29 cellular contexts compared by ENCODE assay signal in genomic region chr2:241818943-241819270, GRCh38. TPM values are rescaled to one million over a fixed set of nuclear protein-coding genes. Genes with fewer than 3 reads are reported as not detected.
DNase-seq lines count a peak whose midpoint lies in the region; ATAC-seq, FAIRE-seq and TF ChIP-seq lines count a peak whose summit lies in the region.
"Had no signal": no experiment of that assay in that cellular context is flagged by ENCODE, and none has a peak within 500 bp of the region (broad histone marks: within the 10 kb centered on the region; RNA-seq: fewer than 3 reads in every experiment).

No MANE protein-coding gene starts in this region.

- peaks cover 21% of the 10 kb centered on the region for H3K36me3 Mint-ChIP-seq in Caco-2 (ENCODE audit: insufficient read depth, unreplicated experiment)
- H3K36me3 Mint-ChIP-seq: activated naive CD4-positive, alpha-beta T cell treated with anti-CD3 and anti-CD28 coated beads, Interleukin-2, amount 50 U/mL, for 24 hours had no signal

- H3K27ac Mint-ChIP-seq in Caco-2 (ENCODE audit: unreplicated experiment) = no peak overlapping the region
- H3K27ac Mint-ChIP-seq: activated naive CD4-positive, alpha-beta T cell treated with anti-CD3 and anti-CD28 coated beads, Interleukin-2, amount 50 U/mL, for 24 hours; memory B cell; stimulated activated naive CD8-positive, alpha-beta T cell treated with anti-CD3 and anti-CD28 coated beads, Interleukin-15, Interleukin-2, amounts not matched to agents 100 ng/mL and 50 ng/mL, for 24 hours; T-helper 2 cell treated with Interferon-gamma antibody and Interleukin-4, amounts not matched to agents 5 μg/mL and 100 μg/mL, for 36 hours had no signal

- CTCF ChIA-PET in K562 (lab: Yijun Ruan, JAX; ENCODE audit: low intra/inter-chr PET ratio) (no interaction called here), Caco-2 (lab: Charles Lee) (no interaction called here), HEK293T (lab: Yijun Ruan, JAX) (no interaction called here)

- DNase-seq in Right ventricle myocardium superior (peak; percentile 31), Right ventricle myocardium inferior (ENCODE audit: missing footprints) (no peak), K562 (ENCODE audit: extremely low read depth in 1 of 4, low spot score in 3 of 4) (no peak), lower lobe of right lung (peak; percentile 28), suprapubic skin (ENCODE audit: low spot score in 2 of 2) (peak; percentile 46 to 55), Caco-2 (no peak), HEK293T (ENCODE audit: extremely low spot score) (no peak)
- DNase-seq: activated CD4-positive, alpha-beta T cell treated with anti-CD3 and anti-CD28 coated beads for 48 hours; AML-193; DMS79; GF-D8; NCI-H1092 treated with DMSO at 0.1 percent for 48 hours; NCI-H2029; NCI-H226; NCI-H774; retina had no signal

- H3K27ac ChIP-seq in K562 (ENCODE audit: extremely low read depth, low read depth, low read length) = no peak overlapping the region
- H3K27ac ChIP-seq in lower lobe of right lung = no peak overlapping the region
- H3K27ac ChIP-seq in suprapubic skin = no peak overlapping the region
- H3K27ac ChIP-seq: 22Rv1, cardiac muscle cell, upper lobe of left lung had no signal

- no peaks in the 10 kb centered on the region for H3K4me1 Mint-ChIP-seq in Caco-2 (ENCODE audit: low read depth, unreplicated experiment)

- H2AFZ ChIP-seq in K562 (ENCODE audit: low read depth, low read length) = peak overlapping the region; percentile 51; the same call in 1 of the 2 replicates

- no peaks in the 10 kb centered on the region for H3K79me2 ChIP-seq in K562 (ENCODE audit: control insufficient read depth, insufficient read depth, low read length)

- H3K27me3 ChIP-seq in K562 (ENCODE audit: control insufficient read depth in 2 of 2, insufficient read depth in 2 of 2, low read length in 2 of 2) = no peaks in the 10 kb centered on the region
- peaks cover 25% of the 10 kb centered on the region for H3K27me3 ChIP-seq in lower lobe of right lung (ENCODE audit: low read depth)
- peaks cover 34% of the 10 kb centered on the region for H3K27me3 ChIP-seq in suprapubic skin
- H3K27me3 ChIP-seq in Caco-2 (replicated peaks; ENCODE audit: control insufficient read depth, insufficient read depth, low read length) = no peaks in the 10 kb centered on the region
- H3K27me3 ChIP-seq: cardiac muscle cell, upper lobe of left lung had no signal

- POLR2A ChIA-PET in K562 (lab: Yijun Ruan, JAX) = no interaction called here
- POLR2A ChIA-PET in Caco-2 (lab: Charles Lee) = no interaction called here
- POLR2A ChIA-PET in HEK293T (lab: Yijun Ruan, JAX) = no interaction called here

- H3K4me2 ChIP-seq in K562 (ENCODE audit: insufficient read depth, low read length) = no peak overlapping the region

- no peak for TF ChIP-seq POLR2A in K562 (conservative IDR thresholded peaks at IDR 0.05)
- TF ChIP-seq POLR2A in suprapubic skin (IDR thresholded peaks at IDR 0.05) = no peak

- WGBS in K562 (ENCODE audit: insufficient coverage, low coverage, missing lambda C conversion rate) = 24% methylated on average over 10 of the region's 10 CpGs
- WGBS in suprapubic skin = no CpG with 5 or more reads among the region's 10 CpGs

- peaks cover 4 to 72% of the 10 kb centered on the region in 2 experiments for H3K4me1 ChIP-seq in K562 (replicated peaks in 1 of 2; ENCODE audit: control insufficient read depth in 2 of 2, insufficient read depth in 2 of 2, low read length in 2 of 2)
- peaks cover 8% of the 10 kb centered on the region for H3K4me1 ChIP-seq in lower lobe of right lung
- H3K4me1 ChIP-seq in suprapubic skin = no peaks in the 10 kb centered on the region
- H3K4me1 ChIP-seq in Caco-2 = no peaks in the 10 kb centered on the region

- no peak for TF ChIP-seq EP300 in K562 (IDR thresholded peaks at IDR 0.05; ENCODE audit: low read length)
- no peak for TF ChIP-seq EP300 in suprapubic skin (IDR thresholded peaks at IDR 0.05)

- peaks cover 4% of the 10 kb centered on the region for H3K27me3 Mint-ChIP-seq in Caco-2 (ENCODE audit: insufficient read depth, unreplicated experiment)
- H3K27me3 Mint-ChIP-seq: activated naive CD4-positive, alpha-beta T cell treated with anti-CD3 and anti-CD28 coated beads, Interleukin-2, amount 50 U/mL, for 24 hours had no signal

- 0 out of 2 replicates have a peak, but pooled peaks cover 3% of the 10 kb centered on the region for H3K9me3 ChIP-seq in K562 (replicated peaks; ENCODE audit: control insufficient read depth, insufficient read depth, low read depth, low read length)
- no peaks in the 10 kb centered on the region for H3K9me3 ChIP-seq in lower lobe of right lung
- no peaks in the 10 kb centered on the region for H3K9me3 ChIP-seq in suprapubic skin
- no peaks in the 10 kb centered on the region for H3K9me3 ChIP-seq in Caco-2
- H3K9me3 ChIP-seq: upper lobe of left lung had no signal

- FAIRE-seq in K562 (lab: Jason Lieb, UNC) = no peak
- FAIRE-seq: GM18507, islet of Langerhans had no signal

- in situ Hi-C loops in K562 (cut with MboI) = no loop called here

- H4K20me1 ChIP-seq in K562 (replicated peaks; ENCODE audit: control insufficient read depth, insufficient read depth, low read length) = no peaks in the 10 kb centered on the region

- no peak for ATAC-seq in Right ventricle myocardium superior (ENCODE audit: poor library complexity)
- ATAC-seq in Right ventricle myocardium inferior = no peak
- ATAC-seq in K562 = no peak; the same call in 2 of the 3 replicates
- no peak for ATAC-seq in lower lobe of right lung
- no peak for ATAC-seq in HG02571 (IDR thresholded peaks at IDR 0.05; ENCODE audit: unreplicated experiment)

- H3K36me3 ChIP-seq in K562 (ENCODE audit: control insufficient read depth, insufficient read depth, low read length) (no peaks in the 10 kb centered on the region), lower lobe of right lung (no peaks in the 10 kb centered on the region), suprapubic skin (no peaks in the 10 kb centered on the region), Caco-2 (ENCODE audit: control insufficient read depth, insufficient read depth, low read length) (no peaks in the 10 kb centered on the region)
- H3K36me3 ChIP-seq: cardiac muscle cell, upper lobe of left lung had no signal

- H3K4me3 ChIP-seq in K562 (no peak overlapping the region), lower lobe of right lung (no peak overlapping the region), suprapubic skin (no peak overlapping the region), Caco-2 (ENCODE audit: low read depth, low read length) (no peak overlapping the region)
- H3K4me3 ChIP-seq: cardiac muscle cell, upper lobe of left lung had no signal

- no peak for TF ChIP-seq RAD21 in K562 (CRISPR knock-in tag; conservative IDR thresholded peaks at IDR 0.05 in 1 of 2, IDR thresholded peaks at IDR 0.05 in 1 of 2)

- BruUV-seq in K562 (replicated peaks; lab: Mats Ljungman, UMichigan) (no TSS peak), Caco-2 (replicated peaks; lab: Mats Ljungman, UMichigan) (no TSS peak)

- no peak for TF ChIP-seq CTCF in K562 (IDR thresholded peaks at IDR 0.05 in 2 of 3, conservative IDR thresholded peaks at IDR 0.05 in 1 of 3; ENCODE audit: insufficient read depth in 2 of 3, low read depth in 1 of 3, low read length in 3 of 3)
- no peak for TF ChIP-seq CTCF in lower lobe of right lung (IDR thresholded peaks at IDR 0.05)
- no peak for TF ChIP-seq CTCF in suprapubic skin (IDR thresholded peaks at IDR 0.05)
- no peak for TF ChIP-seq CTCF in Caco-2 (IDR thresholded peaks at IDR 0.05; ENCODE audit: insufficient read depth in 1 of 2, low read depth in 1 of 2, low read length in 1 of 2, severe bottlenecking in 1 of 2, unreplicated experiment in 1 of 2)

- intact Hi-C loops in Right ventricle myocardium superior (cut with DNase I) = no loop called here
- intact Hi-C loops in Right ventricle myocardium inferior (cut with DNase I) = no loop called here
- intact Hi-C loops in K562 (cut with micrococcal nuclease) = no loop called here
- intact Hi-C loops in lower lobe of right lung (cut with DNase I) = no loop called here
- intact Hi-C loops in Caco-2 (cut with micrococcal nuclease; ENCODE audit: unreplicated experiment) = no loop called here

- H3K4me3 Mint-ChIP-seq in Caco-2 (ENCODE audit: unreplicated experiment) = no peak overlapping the region
- H3K4me3 Mint-ChIP-seq: activated naive CD4-positive, alpha-beta T cell treated with anti-CD3 and anti-CD28 coated beads, Interleukin-2, amount 50 U/mL, for 24 hours; memory B cell; stimulated activated naive CD8-positive, alpha-beta T cell treated with anti-CD3 and anti-CD28 coated beads, Interleukin-15, Interleukin-2, amounts not matched to agents 100 ng/mL and 50 ng/mL, for 24 hours; T-helper 2 cell treated with Interferon-gamma antibody and Interleukin-4, amounts not matched to agents 5 μg/mL and 100 μg/mL, for 36 hours had no signal

- no peak overlapping the region for H3K9ac ChIP-seq in K562 (ENCODE audit: insufficient read depth in 1 of 2, low read depth in 2 of 2, low read length in 2 of 2)

- no peaks in the 10 kb centered on the region for H3K9me1 ChIP-seq in K562 (ENCODE audit: control insufficient read depth, insufficient read depth, low read length)

- peaks cover 16% of the 10 kb centered on the region for H3K9me3 Mint-ChIP-seq in Caco-2 (ENCODE audit: unreplicated experiment)
- H3K9me3 Mint-ChIP-seq: activated naive CD4-positive, alpha-beta T cell treated with anti-CD3 and anti-CD28 coated beads, Interleukin-2, amount 50 U/mL, for 24 hours had no signal

RNA-seq across cellular contexts. Expression of gene NEU4, which starts 9.9 kb away (rescaled TPM):
- total RNA-seq in Right ventricle myocardium superior (not detected), Right ventricle myocardium inferior (0.30 TPM), K562 (2014; rRNA removed) (not detected in 2 replicates), K562 (2014; rRNA removed; fragmentation: Illumina TruSeq; extraction: Trizol) (not detected in 2 replicates), K562 (2015; rRNA removed; fragmentation: Illumina TruSeq; extraction: Trizol) (not detected in 2 replicates), K562 (2021) (0.38 and 0.40 TPM in 2 replicates), lower lobe of right lung (not detected), suprapubic skin (under 1 TPM in 2 of 4 donors, not detected in 2; 0.21 to 0.70 TPM), Caco-2 (2022) (1.5 and 3.9 TPM in 2 replicates)
- total RNA-seq in K562 (2011; cell fraction: chromatin; rRNA removed; ENCODE audit: low replicate concordance) = 1.3 TPM in 1 of 2 replicates, not detected in the other
- total RNA-seq in K562 (2011; cell fraction: nucleolus; rRNA removed) = 0.50 and 0.66 TPM in 2 replicates
- 0.29 and 1.1 TPM in 2 replicates for total RNA-seq in K562 (2011; cell fraction: nucleoplasm; rRNA removed)
- polyA plus RNA-seq in K562 (2011; rRNA removed) (0.12 TPM in 1 of 2 replicates, not detected in the other), K562 (2014; fragmentation: Illumina TruSeq; extraction: Trizol) (not detected in 2 replicates), K562 (2014; fragmentation: Nextera tagmentation; extraction: Ambion mirVana) (not detected), K562 (2014; rRNA removed) (0.01 TPM in 1 of 2 replicates, not detected in the other)
- polyA plus RNA-seq in K562 (2011; cell fraction: cytosol; rRNA removed) = 0.12 and 0.21 TPM in 2 replicates
- polyA plus RNA-seq in K562 (2011; cell fraction: nucleus; rRNA removed) = 0.14 and 0.65 TPM in 2 replicates
- 0.55 and 1.1 TPM in 2 replicates for polyA plus RNA-seq in K562 (2012)
- not detected in 2 replicates for polyA minus RNA-seq in K562 (2011; rRNA and poly(A)+ RNA removed)
- not detected in 2 replicates for polyA minus RNA-seq in K562 (2011; cell fraction: cytosol; rRNA and poly(A)+ RNA removed)
- polyA minus RNA-seq in K562 (2011; cell fraction: nucleus; rRNA and poly(A)+ RNA removed) = 0.27 TPM in 1 of 2 replicates, not detected in the other
- total RNA-seq: fibroblast of lung had no signal
- polyA plus RNA-seq: fibroblast of lung had no signal

RNA-seq across cellular contexts. Expression of gene PDCD1, which starts 39.8 kb away (rescaled TPM):
- total RNA-seq in Right ventricle myocardium superior (2.0 TPM), Right ventricle myocardium inferior (1.2 TPM), K562 (2014; rRNA removed) (1.3 and 2.0 TPM in 2 replicates), K562 (2014; rRNA removed; fragmentation: Illumina TruSeq; extraction: Trizol) (0.15 TPM in 1 of 2 replicates, not detected in the other), K562 (2015; rRNA removed; fragmentation: Illumina TruSeq; extraction: Trizol) (0.25 and 0.53 TPM in 2 replicates), K562 (2021) (0.87 and 1.0 TPM in 2 replicates), lower lobe of right lung (1.4 TPM), suprapubic skin (not detected), Caco-2 (2022) (not detected in 2 replicates)
- total RNA-seq in K562 (2011; cell fraction: chromatin; rRNA removed; ENCODE audit: low replicate concordance) = 0.88 and 5.3 TPM in 2 replicates
- 7.6 and 13.2 TPM in 2 replicates for total RNA-seq in K562 (2011; cell fraction: nucleolus; rRNA removed)
- total RNA-seq in K562 (2011; cell fraction: nucleoplasm; rRNA removed) = 4.0 and 4.3 TPM in 2 replicates
- polyA plus RNA-seq in K562 (2011; rRNA removed) (2.3 and 2.5 TPM in 2 replicates), K562 (2014; fragmentation: Illumina TruSeq; extraction: Trizol) (0.28 and 0.90 TPM in 2 replicates), K562 (2014; fragmentation: Nextera tagmentation; extraction: Ambion mirVana) (not detected), K562 (2014; rRNA removed) (1.1 TPM in 2 replicates)
- polyA plus RNA-seq in K562 (2011; cell fraction: cytosol; rRNA removed) = 3.0 and 16.0 TPM in 2 replicates
- polyA plus RNA-seq in K562 (2011; cell fraction: nucleus; rRNA removed) = 1.8 and 6.6 TPM in 2 replicates
- 1.0 and 1.2 TPM in 2 replicates for polyA plus RNA-seq in K562 (2012)
- polyA minus RNA-seq in K562 (2011; rRNA and poly(A)+ RNA removed) = 0.18 and 0.56 TPM in 2 replicates
- 1.8 and 2.1 TPM in 2 replicates for polyA minus RNA-seq in K562 (2011; cell fraction: cytosol; rRNA and poly(A)+ RNA removed)
- 0.56 and 0.94 TPM in 2 replicates for polyA minus RNA-seq in K562 (2011; cell fraction: nucleus; rRNA and poly(A)+ RNA removed)
- total RNA-seq: cardiac muscle cell, fibroblast of lung, myocyte, OCI-LY7 had no signal
- polyA plus RNA-seq: cardiac muscle cell, fibroblast of lung had no signal

RNA-seq across cellular contexts. Expression of gene GAL3ST2, which starts 42.3 kb away (rescaled TPM):
- total RNA-seq in Right ventricle myocardium superior (not detected), Right ventricle myocardium inferior (not detected), K562 (2014; rRNA removed) (0.61 TPM in 1 of 2 replicates, not detected in the other), K562 (2014; rRNA removed; fragmentation: Illumina TruSeq; extraction: Trizol) (not detected in 2 replicates), K562 (2015; rRNA removed; fragmentation: Illumina TruSeq; extraction: Trizol) (not detected in 2 replicates), K562 (2021) (0.31 and 0.42 TPM in 2 replicates), lower lobe of right lung (not detected), suprapubic skin (not detected), Caco-2 (2022) (6.0 and 6.8 TPM in 2 replicates)
- 0.51 and 1.8 TPM in 2 replicates for total RNA-seq in K562 (2011; cell fraction: chromatin; rRNA removed; ENCODE audit: low replicate concordance)
- total RNA-seq in K562 (2011; cell fraction: nucleolus; rRNA removed) = 1.8 and 2.2 TPM in 2 replicates
- 1.1 TPM in 1 of 2 replicates, not detected in the other for total RNA-seq in K562 (2011; cell fraction: nucleoplasm; rRNA removed)
- polyA plus RNA-seq in K562 (2011; rRNA removed) (0.08 TPM in 1 of 2 replicates, not detected in the other), K562 (2014; fragmentation: Illumina TruSeq; extraction: Trizol) (not detected in 2 replicates), K562 (2014; fragmentation: Nextera tagmentation; extraction: Ambion mirVana) (not detected), K562 (2014; rRNA removed) (0.38 TPM in 1 of 2 replicates, not detected in the other)
- not detected in 2 replicates for polyA plus RNA-seq in K562 (2011; cell fraction: cytosol; rRNA removed)
- 0.15 and 0.43 TPM in 2 replicates for polyA plus RNA-seq in K562 (2011; cell fraction: nucleus; rRNA removed)
- polyA plus RNA-seq in K562 (2012) = 0.90 and 1.00 TPM in 2 replicates
- not detected in 2 replicates for polyA minus RNA-seq in K562 (2011; rRNA and poly(A)+ RNA removed)
- not detected in 2 replicates for polyA minus RNA-seq in K562 (2011; cell fraction: cytosol; rRNA and poly(A)+ RNA removed)
- 0.33 and 0.67 TPM in 2 replicates for polyA minus RNA-seq in K562 (2011; cell fraction: nucleus; rRNA and poly(A)+ RNA removed)
- total RNA-seq: myocyte had no signal
- polyA plus RNA-seq: cardiac muscle cell, fibroblast of lung had no signal

RNA-seq across cellular contexts. Expression of gene RTP5, which starts 50.6 kb away (rescaled TPM):
- not detected for total RNA-seq in Right ventricle myocardium superior
- total RNA-seq in Right ventricle myocardium inferior = not detected
- not detected in 2 replicates for total RNA-seq in K562 (2011; cell fraction: chromatin; rRNA removed; ENCODE audit: low replicate concordance)
- not detected in 2 replicates for total RNA-seq in K562 (2011; cell fraction: nucleolus; rRNA removed)
- not detected in 2 replicates for total RNA-seq in K562 (2011; cell fraction: nucleoplasm; rRNA removed)
- not detected in 2 replicates for total RNA-seq in K562 (2014; rRNA removed)
- total RNA-seq in K562 (2014; rRNA removed; fragmentation: Illumina TruSeq; extraction: Trizol) = not detected in 2 replicates
- total RNA-seq in K562 (2015; rRNA removed; fragmentation: Illumina TruSeq; extraction: Trizol) = not detected in 2 replicates
- not detected in 2 replicates for total RNA-seq in K562 (2021)
- not detected in 2 replicates for polyA plus RNA-seq in K562 (2011; rRNA removed)
- not detected in 2 replicates for polyA plus RNA-seq in K562 (2011; cell fraction: cytosol; rRNA removed)
- not detected in 2 replicates for polyA plus RNA-seq in K562 (2011; cell fraction: nucleus; rRNA removed)
- not detected in 2 replicates for polyA plus RNA-seq in K562 (2012)
- not detected in 2 replicates for polyA plus RNA-seq in K562 (2014; fragmentation: Illumina TruSeq; extraction: Trizol)
- not detected for polyA plus RNA-seq in K562 (2014; fragmentation: Nextera tagmentation; extraction: Ambion mirVana)
- not detected in 2 replicates for polyA plus RNA-seq in K562 (2014; rRNA removed)
- polyA minus RNA-seq in K562 (2011; rRNA and poly(A)+ RNA removed) = not detected in 2 replicates
- polyA minus RNA-seq in K562 (2011; cell fraction: cytosol; rRNA and poly(A)+ RNA removed) = not detected in 2 replicates
- polyA minus RNA-seq in K562 (2011; cell fraction: nucleus; rRNA and poly(A)+ RNA removed) = not detected in 2 replicates
- not detected for total RNA-seq in lower lobe of right lung
- not detected for total RNA-seq in suprapubic skin
- total RNA-seq in Caco-2 (2022) = not detected in 2 replicates
- total RNA-seq: cardiac muscle cell, fibroblast of lung, OCI-LY7 had no signal
- polyA plus RNA-seq: cardiac muscle cell, fibroblast of lung had no signal

Comparison
In these comparisons a context has a peak if more than half of its experiments do, and no peak if none do; other contexts are left out.
1. DNase-seq: peak in Right ventricle myocardium superior (single experiment), lower lobe of right lung (single experiment) and suprapubic skin (2 of 2); none in Right ventricle myocardium inferior (single experiment), K562 (0 of 4), Caco-2 (0 of 2) and HEK293T (single experiment).